Comparison of ENCODE assay signal across 1 cellular context in the genomic region with DNA sequence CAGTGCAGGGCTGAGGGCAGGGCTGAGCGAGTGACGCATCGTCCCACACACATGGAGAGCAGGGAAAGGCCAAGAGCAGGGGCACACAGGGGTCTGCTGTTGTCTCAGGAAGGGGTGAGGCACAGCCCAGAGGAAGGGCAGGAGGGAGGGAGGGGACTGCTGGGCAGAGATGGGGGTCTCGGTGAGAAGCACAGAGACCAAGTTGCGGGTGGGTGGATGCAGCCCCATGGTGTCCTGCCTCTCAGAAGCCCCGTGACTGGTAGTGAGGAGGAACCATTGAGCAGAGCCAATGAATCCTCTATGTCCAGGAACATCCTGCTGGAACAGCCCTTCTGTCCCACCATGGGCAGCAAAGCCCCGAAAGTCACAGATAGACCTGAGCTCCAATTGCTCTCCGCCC.
TF ChIP-seq lines count a peak whose summit lies in the region.

No MANE protein-coding gene starts in this region.

TF ChIP-seq in A549, 52 proteins besides CTCF, POLR2A, EP300 and RAD21 (continued from another document):
- no peak for TF ChIP-seq HEYL (CRISPR knock-in tag; IDR thresholded peaks at IDR 0.05)
- TF ChIP-seq, protein P1, sequence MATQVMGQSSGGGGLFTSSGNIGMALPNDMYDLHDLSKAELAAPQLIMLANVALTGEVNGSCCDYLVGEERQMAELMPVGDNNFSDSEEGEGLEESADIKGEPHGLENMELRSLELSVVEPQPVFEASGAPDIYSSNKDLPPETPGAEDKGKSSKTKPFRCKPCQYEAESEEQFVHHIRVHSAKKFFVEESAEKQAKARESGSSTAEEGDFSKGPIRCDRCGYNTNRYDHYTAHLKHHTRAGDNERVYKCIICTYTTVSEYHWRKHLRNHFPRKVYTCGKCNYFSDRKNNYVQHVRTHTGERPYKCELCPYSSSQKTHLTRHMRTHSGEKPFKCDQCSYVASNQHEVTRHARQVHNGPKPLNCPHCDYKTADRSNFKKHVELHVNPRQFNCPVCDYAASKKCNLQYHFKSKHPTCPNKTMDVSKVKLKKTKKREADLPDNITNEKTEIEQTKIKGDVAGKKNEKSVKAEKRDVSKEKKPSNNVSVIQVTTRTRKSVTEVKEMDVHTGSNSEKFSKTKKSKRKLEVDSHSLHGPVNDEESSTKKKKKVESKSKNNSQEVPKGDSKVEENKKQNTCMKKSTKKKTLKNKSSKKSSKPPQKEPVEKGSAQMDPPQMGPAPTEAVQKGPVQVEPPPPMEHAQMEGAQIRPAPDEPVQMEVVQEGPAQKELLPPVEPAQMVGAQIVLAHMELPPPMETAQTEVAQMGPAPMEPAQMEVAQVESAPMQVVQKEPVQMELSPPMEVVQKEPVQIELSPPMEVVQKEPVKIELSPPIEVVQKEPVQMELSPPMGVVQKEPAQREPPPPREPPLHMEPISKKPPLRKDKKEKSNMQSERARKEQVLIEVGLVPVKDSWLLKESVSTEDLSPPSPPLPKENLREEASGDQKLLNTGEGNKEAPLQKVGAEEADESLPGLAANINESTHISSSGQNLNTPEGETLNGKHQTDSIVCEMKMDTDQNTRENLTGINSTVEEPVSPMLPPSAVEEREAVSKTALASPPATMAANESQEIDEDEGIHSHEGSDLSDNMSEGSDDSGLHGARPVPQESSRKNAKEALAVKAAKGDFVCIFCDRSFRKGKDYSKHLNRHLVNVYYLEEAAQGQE (IDR thresholded peaks at IDR 0.05): no peak
- TF ChIP-seq, protein P2, sequence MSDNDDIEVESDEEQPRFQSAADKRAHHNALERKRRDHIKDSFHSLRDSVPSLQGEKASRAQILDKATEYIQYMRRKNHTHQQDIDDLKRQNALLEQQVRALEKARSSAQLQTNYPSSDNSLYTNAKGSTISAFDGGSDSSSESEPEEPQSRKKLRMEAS (IDR thresholded peaks at IDR 0.05): no peak
